8 cellular contexts compared by ENCODE assay signal in genomic region chr7:65750511-65751344, GRCh38.
DNase-seq lines count a peak whose midpoint lies in the region; ATAC-seq and TF ChIP-seq lines count a peak whose summit lies in the region.

No MANE protein-coding gene starts in this region.

- H3K27me3 Mint-ChIP-seq in T-helper 2 cell treated with Interferon-gamma antibody and Interleukin-4, amounts not matched to agents 5 μg/mL and 100 μg/mL, for 36 hours (ENCODE audit: low read depth): no peaks in the 10 kb centered on the region

- TF ChIP-seq CTCF in ascending aorta (IDR thresholded peaks at IDR 0.05): peak in 2 of 3 experiments; percentile 13 to 34

- no peaks in the 10 kb centered on the region for H3K9me3 Mint-ChIP-seq in T-helper 2 cell treated with Interferon-gamma antibody and Interleukin-4, amounts not matched to agents 5 μg/mL and 100 μg/mL, for 36 hours

- H3K9me3 ChIP-seq in ascending aorta (no peaks in the 10 kb centered on the region), aorta (ENCODE audit: control insufficient read depth, low read length) (no peaks in the 10 kb centered on the region)

- H3K4me1 ChIP-seq in ascending aorta: peaks cover 0 to 11% of the 10 kb centered on the region in 2 donors
- peaks cover 0 to 2% of the 10 kb centered on the region in 2 donors for H3K4me1 ChIP-seq in aorta (ENCODE audit: control insufficient read depth in 1 of 2, insufficient read depth in 2 of 2, low read length in 2 of 2)

- peak overlapping the region; percentile 94 for H3K27ac Mint-ChIP-seq in T-helper 2 cell treated with Interferon-gamma antibody and Interleukin-4, amounts not matched to agents 5 μg/mL and 100 μg/mL, for 36 hours

- H3K4me1 Mint-ChIP-seq in T-helper 2 cell treated with Interferon-gamma antibody and Interleukin-4, amounts not matched to agents 5 μg/mL and 100 μg/mL, for 36 hours (ENCODE audit: low read depth): peaks cover 16% of the 10 kb centered on the region

- peak overlapping the region; percentile 87 to 98 for H3K4me3 ChIP-seq in ascending aorta
- peak overlapping the region; percentile 62 to 84 for H3K4me3 ChIP-seq in aorta (ENCODE audit: low read length in 2 of 2)

- ATAC-seq in GM18511 (IDR thresholded peaks at IDR 0.05; ENCODE audit: unreplicated experiment) (peak; percentile 98), HG02981 (IDR thresholded peaks at IDR 0.05; ENCODE audit: unreplicated experiment) (peak; percentile 99), aorta (ENCODE audit: low FRiP score) (peak; percentile 100)

- H3K4me3 Mint-ChIP-seq in T-helper 2 cell treated with Interferon-gamma antibody and Interleukin-4, amounts not matched to agents 5 μg/mL and 100 μg/mL, for 36 hours: peak overlapping the region; percentile 97

- peaks cover 16% of the 10 kb centered on the region for H3K36me3 Mint-ChIP-seq in T-helper 2 cell treated with Interferon-gamma antibody and Interleukin-4, amounts not matched to agents 5 μg/mL and 100 μg/mL, for 36 hours (ENCODE audit: low read depth)

- DNase-seq in NCI-H1930 (lab: John Stamatoyannopoulos, UW) (peak; percentile 84 to 92), ascending aorta (ENCODE audit: low spot score in 2 of 2) (peak; percentile 57 to 94), hepatic stellate cell (ENCODE audit: low spot score) (peak; percentile 94), renal cortical epithelial cell (ENCODE audit: low read depth) (peak; percentile 69), aorta (peak; percentile 94 to 97)
- DNase-seq in T-helper 2 cell treated with Interferon-gamma antibody and Interleukin-4, amounts not matched to agents 5 μg/mL and 100 μg/mL, for 36 hours (ENCODE audit: low spot score): peak; percentile 93

- peak overlapping the region; percentile 87 to 93 for H3K27ac ChIP-seq in ascending aorta
- H3K27ac ChIP-seq in aorta (ENCODE audit: low read depth in 1 of 2, low read length in 2 of 2): peak overlapping the region; percentile 49 to 97

- intact Hi-C loops in ascending aorta (cut with DNase I): loop anchor here (2.0 to 10.0 kb wide), 5 partner anchors 122 to 1174 kb away; partner anchors contain the start of genes GUSB, RABGEF1, TMEM248 and TPST1
- intact Hi-C loops in aorta (cut with DNase I): no loop called here

- H3K36me3 ChIP-seq in ascending aorta (peaks cover 1 to 6% of the 10 kb centered on the region in 2 donors), aorta (ENCODE audit: control insufficient read depth in 1 of 2, insufficient read depth in 2 of 2, low read length in 1 of 2) (no peaks in the 10 kb centered on the region)

- WGBS in aorta, 2 donors: 0% methylated on average over 55 to 69 of the region's 69 CpGs

- H3K27me3 ChIP-seq in ascending aorta: no peaks in the 10 kb centered on the region
- no peaks in the 10 kb centered on the region for H3K27me3 ChIP-seq in aorta (ENCODE audit: control insufficient read depth in 1 of 2, insufficient read depth in 2 of 2, low read length in 1 of 2)

Comparison
In these comparisons a context has a peak if more than half of its experiments do, and no peak if none do; other contexts are left out.
1. Peak in every context shown above with its lines: DNase-seq, ATAC-seq, H3K4me3 ChIP-seq and H3K27ac ChIP-seq.